27 cellular contexts compared by ENCODE assay signal in the genomic region with DNA sequence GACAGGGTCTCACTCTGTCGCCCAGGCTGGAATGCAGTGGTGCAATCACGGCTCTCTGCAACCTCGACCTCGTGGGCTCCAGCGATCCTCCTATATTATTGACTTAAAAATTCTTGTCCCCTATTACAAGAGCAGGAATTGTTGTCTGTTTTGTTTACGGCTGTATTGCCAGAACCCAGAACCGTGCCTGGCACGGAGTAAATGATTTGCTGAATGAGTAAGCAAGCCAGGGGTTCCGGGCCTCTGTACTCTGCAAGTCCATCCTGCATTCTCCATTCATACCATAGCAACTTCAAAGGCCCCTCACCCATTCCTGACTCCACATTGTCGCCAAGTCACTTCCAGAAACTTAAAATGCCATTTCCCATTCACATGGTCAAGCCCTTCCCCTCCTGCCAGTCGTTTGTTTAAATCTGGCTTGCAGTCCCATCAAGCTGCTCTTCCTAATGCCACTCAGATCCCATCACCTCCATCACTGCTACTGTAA. TPM values are rescaled to one million over a fixed set of nuclear protein-coding genes. Genes with fewer than 3 reads are reported as not detected.
DNase-seq lines count a peak whose midpoint lies in the region; ATAC-seq and TF ChIP-seq lines count a peak whose summit lies in the region.
"Had no signal": no experiment of that assay in that cellular context is flagged by ENCODE, and none has a peak within 500 bp of the region (broad histone marks: within the 10 kb centered on the region; RNA-seq: fewer than 3 reads in every experiment).

No MANE protein-coding gene starts in this region.

- H3K4ac ChIP-seq in mesenchymal stem cell (ENCODE audit: low read depth in 1 of 2, low read length in 2 of 2), result no peak overlapping the region

- H3K27me3 ChIP-seq in GM23338 (ENCODE audit: insufficient read depth) (peaks cover 13% of the 10 kb centered on the region), mesenchymal stem cell (ENCODE audit: control insufficient read depth in 1 of 2, insufficient read depth in 1 of 2, low read length in 2 of 2) (no peaks in the 10 kb centered on the region), spleen (replicated peaks in 1 of 7) (no peaks in the 10 kb centered on the region)
- H3K27me3 ChIP-seq: colonic mucosa had no signal

- WGBS in mesenchymal stem cell, result 61% methylated on average over 7 of the region's 11 CpGs
- WGBS in spleen, 5 donors, result 75 to 86% (median 83%) methylated on average over 11 of the region's 11 CpGs

- TF ChIP-seq POLR2A in spleen (IDR thresholded peaks at IDR 0.05), result no peak

- no peak for DNase-seq in GM23338 (ENCODE audit: low spot score)
- DNase-seq in chondrocyte (ENCODE audit: low spot score), result peak; percentile 20
- DNase-seq in mesenchymal stem cell, result no peak
- DNase-seq in spleen, result peak; percentile 32
- DNase-seq in NCI-H510A treated with DMSO at 0.1 percent for 48 hours (lab: John Stamatoyannopoulos, UW), result no peak
- DNase-seq in left colon, result no peak
- DNase-seq: activated CD4-positive, alpha-beta T cell treated with anti-CD3 and anti-CD28 coated beads, Interleukin-2, amount 50 U/mL, for 4 hours; activated CD4-positive, CD25-positive, alpha-beta regulatory T cell; activated naive CD4-positive, alpha-beta T cell treated with anti-CD3 and anti-CD28 coated beads, Interleukin-2, amount 10 ng/mL, durations not matched to agents 7 days and 5 days; amniotic stem cell; colonic mucosa; DND-41; effector memory CD8-positive, alpha-beta T cell; erythroblast; foreskin fibroblast; left ventricle myocardium inferior; NCI-H1092 treated with DMSO at 0.1 percent for 48 hours; NCI-H187; NCI-H2227 treated with DMSO at 0.1 percent for 48 hours; right cardiac atrium; stimulated activated CD4-positive, alpha-beta T cell treated with anti-CD3 and anti-CD28 coated beads, Interleukin-2, amount 100 ng/mL, for 48 hours; T-helper 1 cell had no signal

- 0 out of 2 replicates have a peak, but pooled peaks cover under 1% of the 10 kb centered on the region for H3F3A ChIP-seq in GM23338 (replicated peaks; ENCODE audit: low read depth)

- H2AK5ac ChIP-seq in mesenchymal stem cell (ENCODE audit: low read length, severe bottlenecking), result no peak overlapping the region

- no peak overlapping the region for H3K9ac ChIP-seq in mesenchymal stem cell (ENCODE audit: low read length)
- H3K9ac ChIP-seq: parathyroid adenoma had no signal

- no peaks in the 10 kb centered on the region for H3K9me3 ChIP-seq in mesenchymal stem cell (ENCODE audit: control insufficient read depth, low read length)
- H3K9me3 ChIP-seq in spleen, result no peaks in the 10 kb centered on the region
- H3K9me3 ChIP-seq: colonic mucosa, left ventricle myocardium inferior had no signal

- ATAC-seq in GM23338, result no peak
- no peak for ATAC-seq in GM18867 (IDR thresholded peaks at IDR 0.05; ENCODE audit: unreplicated experiment)
- no peak for ATAC-seq in HG02588 (IDR thresholded peaks at IDR 0.05; ENCODE audit: unreplicated experiment)
- ATAC-seq in left colon, result no peak
- ATAC-seq: effector memory CD8-positive, alpha-beta T cell; right cardiac atrium had no signal

- H2BK120ac ChIP-seq in mesenchymal stem cell (ENCODE audit: low read depth, low read length), result no peak overlapping the region

- peaks cover 7% of the 10 kb centered on the region for H3K79me2 ChIP-seq in GM23338 (replicated peaks; ENCODE audit: insufficient read depth)

- H3K4me3 ChIP-seq in GM23338, result no peak overlapping the region
- no peak overlapping the region for H3K4me3 ChIP-seq in mesenchymal stem cell (ENCODE audit: insufficient read depth in 1 of 2, low read depth in 1 of 2, low read length in 2 of 2)
- H3K4me3 ChIP-seq in spleen, result no peak overlapping the region
- H3K4me3 ChIP-seq: colonic mucosa, left ventricle myocardium inferior had no signal

- H3K4me3 Mint-ChIP-seq in GM23338 (no peak overlapping the region), chondrocyte (ENCODE audit: unreplicated experiment) (no peak overlapping the region)
- H3K4me3 Mint-ChIP-seq: activated naive CD4-positive, alpha-beta T cell treated with anti-CD3 and anti-CD28 coated beads, Interleukin-2, amount 10 ng/mL, durations not matched to agents 7 days and 5 days; activated T-helper 1 cell treated with anti-CD3 and anti-CD28 coated beads, Interleukin-12 subunit alpha, Interleukin-12 subunit beta, Interleukin-2, Interleukin-4 antibody, amounts not matched to agents 30 ng/mL and 10 ng/mL and 1 ng/mL, durations not matched to agents 14 hours and 24 hours and 36 hours; effector memory CD8-positive, alpha-beta T cell; nephron had no signal

- no peak overlapping the region for H2BK15ac ChIP-seq in mesenchymal stem cell (ENCODE audit: low read depth, poor library complexity, severe bottlenecking)

- peaks cover 13% of the 10 kb centered on the region; the same call in 1 of the 2 replicates for H3K4me1 ChIP-seq in GM23338 (ENCODE audit: insufficient read depth)
- peaks cover 22% of the 10 kb centered on the region for H3K4me1 ChIP-seq in mesenchymal stem cell (ENCODE audit: control insufficient read depth, insufficient read depth, low read depth, low read length)
- peaks cover 10 to 57% (median 34%) of the 10 kb centered on the region in 6 donors for H3K4me1 ChIP-seq in spleen

- H3K36me3 ChIP-seq in GM23338 (ENCODE audit: insufficient read depth), result no peaks in the 10 kb centered on the region
- H3K36me3 ChIP-seq in mesenchymal stem cell (ENCODE audit: control insufficient read depth in 1 of 2, insufficient read depth in 2 of 2, low read depth in 1 of 2, low read length in 2 of 2), result peaks cover 6 to 17% of the 10 kb centered on the region in 2 experiments
- no peaks in the 10 kb centered on the region for H3K36me3 ChIP-seq in spleen
- H3K36me3 ChIP-seq: colonic mucosa had no signal

- H3K27ac ChIP-seq in GM23338 (ENCODE audit: low read depth) (no peak overlapping the region), mesenchymal stem cell (ENCODE audit: low read length, poor library complexity, severe bottlenecking) (no peak overlapping the region), spleen (no peak overlapping the region)
- H3K27ac ChIP-seq: colonic mucosa, parathyroid adenoma had no signal

- H2AFZ ChIP-seq in GM23338 (no peak overlapping the region), mesenchymal stem cell (ENCODE audit: low read depth, low read length) (no peak overlapping the region)
- H2AFZ ChIP-seq: parathyroid adenoma had no signal

- no peaks in the 10 kb centered on the region for H3K9me3 Mint-ChIP-seq in GM23338
- no peaks in the 10 kb centered on the region for H3K9me3 Mint-ChIP-seq in chondrocyte (ENCODE audit: low read depth)
- H3K9me3 Mint-ChIP-seq: activated naive CD4-positive, alpha-beta T cell treated with anti-CD3 and anti-CD28 coated beads, Interleukin-2, amount 10 ng/mL, durations not matched to agents 7 days and 5 days; activated T-helper 1 cell treated with anti-CD3 and anti-CD28 coated beads, Interleukin-12 subunit alpha, Interleukin-12 subunit beta, Interleukin-2, Interleukin-4 antibody, amounts not matched to agents 30 ng/mL and 10 ng/mL and 1 ng/mL, durations not matched to agents 14 hours and 24 hours and 36 hours; effector memory CD8-positive, alpha-beta T cell; nephron had no signal

- H3K27me3 Mint-ChIP-seq in GM23338 (ENCODE audit: insufficient read depth, low read depth, poor library complexity) (peaks cover 6% of the 10 kb centered on the region), chondrocyte (ENCODE audit: low read depth) (no peaks in the 10 kb centered on the region)
- H3K27me3 Mint-ChIP-seq: effector memory CD8-positive, alpha-beta T cell had no signal

- peaks cover 3% of the 10 kb centered on the region; the same call in 1 of the 3 replicates for H3K36me3 Mint-ChIP-seq in GM23338 (ENCODE audit: low read depth)
- H3K36me3 Mint-ChIP-seq in chondrocyte (ENCODE audit: low read depth), result peaks cover 3% of the 10 kb centered on the region

- H2BK5ac ChIP-seq in mesenchymal stem cell (ENCODE audit: low read depth, low read length, poor library complexity, severe bottlenecking), result no peak overlapping the region

- peaks cover 24% of the 10 kb centered on the region for H3K79me1 ChIP-seq in mesenchymal stem cell (replicated peaks; ENCODE audit: low read length, poor library complexity, severe bottlenecking)

- no peak overlapping the region for H3K18ac ChIP-seq in mesenchymal stem cell (ENCODE audit: low read depth in 1 of 2, low read length in 2 of 2)

- 0 out of 2 replicates have a peak, but pooled peaks cover 5% of the 10 kb centered on the region for H4K20me1 ChIP-seq in GM23338 (replicated peaks; ENCODE audit: insufficient read depth)

- intact Hi-C loops in spleen (cut with DNase I; ENCODE audit: low total_unique reads) (no loop called here), left colon (cut with DNase I, micrococcal nuclease) (no loop called here)

- TF ChIP-seq CTCF in GM23338 (conservative IDR thresholded peaks at IDR 0.05; ENCODE audit: low read depth in 2 of 2), result no peak
- no peak for TF ChIP-seq CTCF in chondrocyte (IDR thresholded peaks at IDR 0.05)
- TF ChIP-seq CTCF in spleen (IDR thresholded peaks at IDR 0.05 in 8 of 11, conservative IDR thresholded peaks at IDR 0.05 in 3 of 11), result no peak

- H3K14ac ChIP-seq in mesenchymal stem cell (ENCODE audit: low read length in 2 of 2), result no peak overlapping the region

- H3K9me2 ChIP-seq in GM23338 (ENCODE audit: insufficient read depth), result no peaks in the 10 kb centered on the region

- 0 out of 2 replicates have a peak overlapping the region, but pooled peaks have one; percentile 1 for H3K27ac Mint-ChIP-seq in GM23338
- no peak overlapping the region for H3K27ac Mint-ChIP-seq in chondrocyte (ENCODE audit: unreplicated experiment)
- H3K27ac Mint-ChIP-seq: activated naive CD4-positive, alpha-beta T cell treated with anti-CD3 and anti-CD28 coated beads, Interleukin-2, amount 10 ng/mL, durations not matched to agents 7 days and 5 days; activated T-helper 1 cell treated with anti-CD3 and anti-CD28 coated beads, Interleukin-12 subunit alpha, Interleukin-12 subunit beta, Interleukin-2, Interleukin-4 antibody, amounts not matched to agents 30 ng/mL and 10 ng/mL and 1 ng/mL, durations not matched to agents 14 hours and 24 hours and 36 hours had no signal

- H4K91ac ChIP-seq in mesenchymal stem cell (ENCODE audit: low read length), result peak overlapping the region; percentile 18

- no peak overlapping the region for H2BK12ac ChIP-seq in mesenchymal stem cell (ENCODE audit: low read length in 2 of 2)

- H4K8ac ChIP-seq in mesenchymal stem cell (ENCODE audit: low read length), result no peak overlapping the region

- H3K4me1 Mint-ChIP-seq in GM23338 (peaks cover 25% of the 10 kb centered on the region), chondrocyte (ENCODE audit: low read depth) (peaks cover 42% of the 10 kb centered on the region)

- H3K4me2 ChIP-seq in GM23338 (no peak overlapping the region), mesenchymal stem cell (ENCODE audit: low read length, poor library complexity, severe bottlenecking) (no peak overlapping the region)

- H3K23ac ChIP-seq in mesenchymal stem cell (ENCODE audit: low read length in 2 of 2), result no peak overlapping the region

RNA-seq across cellular contexts. Expression of gene ADCY9, which starts 6.9 kb away (rescaled TPM):
- 18.3 and 21.0 TPM in 2 replicates for total RNA-seq in GM23338 (2014; rRNA removed; shearing (Covaris generic))
- polyA plus RNA-seq in GM23338 (2016; fragmentation: Nextera tagmentation; extraction: Ambion mirVana) (1.8 and 2.2 TPM in 2 replicates), spleen (1 to 10 TPM in 2 of 3 donors, under 1 TPM in 1; 0.70 to 2.9 (median 1.2) TPM)
- total RNA-seq in chondrocyte (22.6 to 31.9 TPM (median 31.6 TPM) in 3 replicates), spleen (10 to 100 TPM in 5 of 7 donors, 1 to 10 TPM in 2; 8.3 to 23.0 (median 14.9) TPM), left colon (10 to 100 TPM; 27.2 to 32.7 TPM)
- polyA plus RNA-seq in mesenchymal stem cell (2013, experiment 1 of 2), result 20.7 TPM
- polyA plus RNA-seq in mesenchymal stem cell (2013, experiment 2 of 2), result 20.1 TPM

Comparison
In these comparisons a context has a peak if more than half of its experiments do, and no peak if none do; other contexts are left out.
1. DNase-seq: peak in chondrocyte (single experiment) and spleen (single experiment); none in GM23338 (single experiment), mesenchymal stem cell (single experiment), NCI-H510A treated with DMSO at 0.1 percent for 48 hours (single experiment) and left colon (0 of 2).